ENCODE assay signal across 8 cellular contexts in the genomic region with DNA sequence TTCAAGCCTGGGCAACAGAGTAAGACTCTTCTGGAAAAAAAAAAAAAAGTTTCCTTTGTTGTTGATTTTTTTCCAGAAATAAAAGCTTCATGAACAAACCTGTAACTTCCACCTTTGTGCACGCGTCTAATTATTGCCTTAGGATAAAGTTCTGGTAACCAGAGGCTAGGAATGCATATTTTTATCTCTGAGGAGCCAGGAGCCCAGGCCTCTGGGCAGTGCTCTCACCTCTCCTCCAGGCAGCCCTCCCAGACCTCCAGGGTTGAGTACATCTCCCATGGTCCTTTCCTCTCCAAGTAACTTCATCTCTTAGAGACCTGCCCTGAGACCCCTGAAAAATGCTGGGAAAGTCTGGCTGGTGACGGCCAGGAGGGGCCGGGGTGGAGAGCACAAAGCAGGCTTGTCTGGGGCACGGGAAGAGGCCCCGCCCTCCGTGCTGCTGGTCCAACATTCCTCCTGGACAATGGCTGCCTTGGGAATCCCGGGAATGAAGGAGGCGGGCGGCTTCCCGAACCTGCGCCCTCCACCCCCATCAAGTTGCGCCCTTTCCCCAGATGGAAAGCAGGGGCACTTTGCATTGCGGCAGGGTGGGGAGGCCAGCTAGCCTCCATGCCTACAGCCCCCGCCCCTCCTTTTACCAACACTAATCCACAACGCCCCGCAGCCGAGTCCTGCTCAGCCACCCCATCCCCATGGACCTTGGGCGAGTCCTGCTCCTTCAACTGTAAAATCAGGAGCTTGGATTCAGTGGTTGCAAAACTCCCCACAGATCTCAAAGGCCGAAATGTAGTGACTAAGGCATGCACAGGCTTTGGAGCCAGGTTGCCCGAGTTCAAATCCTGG. TPM values are rescaled to one million over a fixed set of nuclear protein-coding genes. Genes with fewer than 3 reads are reported as not detected.
DNase-seq lines count a peak whose midpoint lies in the region; ATAC-seq, FAIRE-seq and TF ChIP-seq lines count a peak whose summit lies in the region.

No MANE protein-coding gene starts in this region.

- H3K4me1 ChIP-seq in kidney (ENCODE audit: control insufficient read depth in 1 of 2, insufficient read depth in 1 of 2, low read depth in 1 of 2, low read length in 2 of 2) (peaks cover under 1 to 9% of the 10 kb centered on the region in 2 donors), skeletal muscle tissue (ENCODE audit: control insufficient read depth in 3 of 3, insufficient read depth in 3 of 3, low read length in 3 of 3) (peaks cover 6 to 14% (median 12%) of the 10 kb centered on the region in 3 donors)

- H3K36me3 ChIP-seq in H7 (replicated peaks; ENCODE audit: control insufficient read depth, insufficient read depth, low read length) (no peaks in the 10 kb centered on the region), kidney (ENCODE audit: control insufficient read depth in 1 of 2, insufficient read depth in 2 of 2, low read length in 2 of 2) (no peaks in the 10 kb centered on the region), skeletal muscle tissue (ENCODE audit: control insufficient read depth in 3 of 3, insufficient read depth in 3 of 3, low read length in 3 of 3) (no peaks in the 10 kb centered on the region)

- TF ChIP-seq CTCF in coronary artery (IDR thresholded peaks at IDR 0.05) (no peak), kidney (IDR thresholded peaks at IDR 0.05; ENCODE audit: borderline replicate concordance, extremely low read depth, insufficient read depth) (no peak)

- H3K4me1 Mint-ChIP-seq in stimulated activated naive CD8-positive, alpha-beta T cell treated with anti-CD3 and anti-CD28 coated beads, Interleukin-15, amount 100 ng/mL, for 72 hours: peaks cover 9% of the 10 kb centered on the region

- ATAC-seq in HG03442 (IDR thresholded peaks at IDR 0.05; ENCODE audit: unreplicated experiment): no peak
- no peak for ATAC-seq in stimulated activated naive CD8-positive, alpha-beta T cell treated with anti-CD3 and anti-CD28 coated beads, Interleukin-15, amount 100 ng/mL, for 72 hours

- no peak overlapping the region for H3K4me3 Mint-ChIP-seq in stimulated activated naive CD8-positive, alpha-beta T cell treated with anti-CD3 and anti-CD28 coated beads, Interleukin-15, amount 100 ng/mL, for 72 hours

- peaks cover 21% of the 10 kb centered on the region for H3K27me3 ChIP-seq in H7 (ENCODE audit: control insufficient read depth, insufficient read depth, low read length)
- peaks cover 4 to 16% (median 5%) of the 10 kb centered on the region in 3 donors for H3K27me3 ChIP-seq in skeletal muscle tissue (ENCODE audit: control insufficient read depth in 3 of 3, insufficient read depth in 3 of 3, low read length in 3 of 3)

- H3K9me3 Mint-ChIP-seq in stimulated activated naive CD8-positive, alpha-beta T cell treated with anti-CD3 and anti-CD28 coated beads, Interleukin-15, amount 100 ng/mL, for 72 hours: no peaks in the 10 kb centered on the region

- peak overlapping the region; percentile 51 for H3K4me3 ChIP-seq in H7 (ENCODE audit: insufficient read depth, low read depth, low read length)
- peak overlapping the region; percentile 65 for H3K4me3 ChIP-seq in coronary artery
- H3K4me3 ChIP-seq in kidney (ENCODE audit: low read length in 2 of 2): peak overlapping the region in 1 of 2 donors; percentile 44
- H3K4me3 ChIP-seq in skeletal muscle tissue (ENCODE audit: low read length in 3 of 3): peak overlapping the region in 2 of 3 donors; percentile 32 to 52

- H3K9me3 ChIP-seq in kidney (ENCODE audit: control insufficient read depth in 1 of 2, low read length in 2 of 2) (no peaks in the 10 kb centered on the region), skeletal muscle tissue (ENCODE audit: control insufficient read depth in 3 of 3, low read length in 3 of 3) (no peaks in the 10 kb centered on the region)

- peak overlapping the region in 1 of 2 donors; percentile 55 for H3K27ac ChIP-seq in coronary artery
- H3K27ac ChIP-seq in kidney (ENCODE audit: low read depth in 2 of 2, low read length in 2 of 2): peak overlapping the region; percentile 52 to 67
- H3K27ac ChIP-seq in skeletal muscle tissue (ENCODE audit: low read depth, low read length): no peak overlapping the region

- intact Hi-C loops in kidney (cut with DNase I): no loop called here

- H3K27ac Mint-ChIP-seq in stimulated activated naive CD8-positive, alpha-beta T cell treated with anti-CD3 and anti-CD28 coated beads, Interleukin-15, amount 100 ng/mL, for 72 hours: peak overlapping the region in 1 of 2 donors; percentile 49

- DNase-seq in H7 (peak; percentile 94), coronary artery (ENCODE audit: low spot score) (no peak), kidney (peak; percentile 82), NCI-H1694 (lab: John Stamatoyannopoulos, UW) (no peak), NCI-H1694 treated with DMSO at 0.1 percent for 48 hours (lab: John Stamatoyannopoulos, UW) (no peak)
- DNase-seq in stimulated activated naive CD8-positive, alpha-beta T cell treated with anti-CD3 and anti-CD28 coated beads, Interleukin-15, amount 100 ng/mL, for 72 hours: no peak

- H3K27me3 Mint-ChIP-seq in stimulated activated naive CD8-positive, alpha-beta T cell treated with anti-CD3 and anti-CD28 coated beads, Interleukin-15, amount 100 ng/mL, for 72 hours: peaks cover 49% of the 10 kb centered on the region

- H3K9ac ChIP-seq in kidney (ENCODE audit: low read length in 2 of 2) (no peak overlapping the region), skeletal muscle tissue (ENCODE audit: low read depth in 1 of 3, low read length in 3 of 3) (peak overlapping the region in 1 of 3 donors; percentile 2)

- FAIRE-seq in kidney (lab: Jason Lieb, UNC): no peak

RNA-seq across cellular contexts. Expression of gene FIGNL2, which starts 7.3 kb away (rescaled TPM):
- total RNA-seq in H7 (2014; rRNA removed; shearing (Covaris generic)): 5.0 and 5.8 TPM in 2 replicates
- total RNA-seq in kidney: 6.1 TPM
- 3.1 TPM for polyA plus RNA-seq in kidney (ENCODE audit: insufficient read depth, low read depth, low replicate concordance)
- 1.0 TPM for total RNA-seq in skeletal muscle tissue

RNA-seq across cellular contexts. Expression of gene ANKRD33, which starts 32.1 kb away (rescaled TPM):
- total RNA-seq in H7 (2014; rRNA removed; shearing (Covaris generic)): 0.17 and 1.6 TPM in 2 replicates
- total RNA-seq in kidney: not detected
- polyA plus RNA-seq in kidney (ENCODE audit: insufficient read depth, low read depth, low replicate concordance): not detected
- total RNA-seq in skeletal muscle tissue: not detected

RNA-seq across cellular contexts. Expression of gene ACVRL1, which starts 51.5 kb away (rescaled TPM):
- total RNA-seq in H7 (2014; rRNA removed; shearing (Covaris generic)): 0.07 and 0.33 TPM in 2 replicates
- total RNA-seq in kidney: 88.4 TPM
- 29.1 TPM for polyA plus RNA-seq in kidney (ENCODE audit: insufficient read depth, low read depth, low replicate concordance)
- 56.9 TPM for total RNA-seq in skeletal muscle tissue

Comparison
In these comparisons a context has a peak if more than half of its experiments do, and no peak if none do; other contexts are left out.
1. DNase-seq: peak in H7 (single experiment) and kidney (single experiment); none in coronary artery (single experiment), NCI-H1694 (single experiment), stimulated activated naive CD8-positive, alpha-beta T cell treated with anti-CD3 and anti-CD28 coated beads, Interleukin-15, amount 100 ng/mL, for 72 hours (0 of 2) and NCI-H1694 treated with DMSO at 0.1 percent for 48 hours (single experiment).
2. RNA of gene ACVRL1, which starts 51.5 kb away (total RNA-seq): 88.4 TPM in kidney (single experiment) and 56.9 TPM in skeletal muscle tissue (single experiment); 0.07 to 0.33 TPM in H7; every median in the first group is over 10 times any median in the second.